In genomic region chr12:76908303-76909017, GRCh38 we compare ENCODE assay signal across 29 cellular contexts.
"Had no signal": no experiment of that assay in that cellular context is flagged by ENCODE, and none has a peak within 500 bp of the region (broad histone marks: within the 10 kb centered on the region; RNA-seq: fewer than 3 reads in every experiment).

No MANE protein-coding gene starts in this region.

- H3K4me1 ChIP-seq: colonic mucosa, heart right ventricle, lower lobe of right lung, psoas muscle, sigmoid colon, stomach, tibial nerve, upper lobe of left lung had no signal

- DNase-seq: colonic mucosa; effector CD8-positive, alpha-beta T cell; esophagus squamous epithelium; foreskin melanocyte; glutamatergic neuron; heart right ventricle; hippocampal formation; immature natural killer cell; islet precursor cell; kidney glomerular epithelial cell; left colon; left ventricle myocardium superior; lower lobe of right lung; mucosa of descending colon; naive B cell; occipital lobe; ovary; posterior cingulate gyrus; psoas muscle; right cardiac atrium; sigmoid colon; stimulated activated CD4-positive, alpha-beta T cell treated with anti-CD3 and anti-CD28 coated beads, Interleukin-2, amount 100 ng/mL, for 24 hours; stimulated activated CD4-positive, alpha-beta T cell treated with anti-CD3 and anti-CD28 coated beads, Interleukin-4, amount 100 ng/mL, for 24 hours; stimulated activated naive CD4-positive, alpha-beta T cell treated with Interleukin-2 at 50 U/mL for 16 hours; stomach; upper lobe of left lung had no signal

- H3K27me3 ChIP-seq: colonic mucosa, esophagus squamous epithelium, heart right ventricle, ovary, sigmoid colon, stomach, tibial nerve, upper lobe of left lung had no signal

- H3K9me3 ChIP-seq: colonic mucosa, esophagus squamous epithelium, heart right ventricle, lower lobe of right lung, mucosa of descending colon, ovary, psoas muscle, sigmoid colon, stomach, tibial nerve, upper lobe of left lung had no signal

- H3K36me3 ChIP-seq: colonic mucosa, esophagus squamous epithelium, heart right ventricle, lower lobe of right lung, ovary, sigmoid colon, stomach, tibial nerve, upper lobe of left lung had no signal

- H3K27ac ChIP-seq: colonic mucosa, esophagus squamous epithelium, heart right ventricle, lower lobe of right lung, ovary, psoas muscle, sigmoid colon, stomach, tibial nerve, upper lobe of left lung had no signal

- H3K4me3 ChIP-seq: colonic mucosa, esophagus squamous epithelium, heart right ventricle, lower lobe of right lung, mucosa of descending colon, ovary, psoas muscle, sigmoid colon, stomach, tibial nerve, upper lobe of left lung had no signal

- FAIRE-seq: endothelial cell of umbilical vein, urothelium cell line had no signal
